In the genomic region with DNA sequence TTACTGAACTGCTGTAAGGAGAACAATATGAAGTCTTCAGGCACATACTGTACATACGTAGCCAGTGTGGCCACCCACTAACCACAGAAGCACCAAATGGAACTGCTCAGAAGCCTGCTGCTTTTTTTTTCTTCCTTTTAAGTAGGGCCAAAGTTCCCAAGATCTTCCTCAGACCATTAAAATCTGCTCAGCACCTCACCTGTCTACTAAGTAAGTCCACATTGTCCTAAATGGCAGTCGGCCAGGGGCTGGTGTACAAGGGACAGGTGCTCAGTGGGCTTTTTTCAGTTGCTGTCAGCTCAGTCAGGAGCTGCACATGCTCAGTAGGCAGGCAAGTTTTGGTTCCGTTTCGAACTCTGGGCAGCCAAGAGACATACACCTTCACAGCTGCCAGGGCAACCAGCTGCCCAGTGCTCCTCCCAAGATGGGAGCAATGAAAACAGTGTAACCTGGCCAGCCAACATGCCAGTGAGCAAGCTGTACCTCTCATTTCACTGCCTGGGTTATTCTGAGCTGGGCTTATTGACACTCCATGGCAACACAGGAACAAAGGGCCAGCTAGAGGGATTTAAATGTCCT, we compare ENCODE assay signal across 12 cellular contexts.
DNase-seq lines count a peak whose midpoint lies in the region; ATAC-seq and TF ChIP-seq lines count a peak whose summit lies in the region.
"Had no signal": no experiment of that assay in that cellular context is flagged by ENCODE, and none has a peak within 500 bp of the region (broad histone marks: within the 10 kb centered on the region; RNA-seq: fewer than 3 reads in every experiment).

No MANE protein-coding gene starts in this region.

- peak overlapping the region; percentile 66 to 77 (median 72) for H3K27ac ChIP-seq in gastroesophageal sphincter
- H3K27ac ChIP-seq in testis, result no peak overlapping the region

- no peak overlapping the region for H3K27ac Mint-ChIP-seq in HFFc6
- H3K27ac Mint-ChIP-seq: activated naive CD4-positive, alpha-beta T cell treated with anti-CD3 and anti-CD28 coated beads, Interleukin-2, amount 50 U/mL, for 24 hours; mesothelial cell of epicardium had no signal

- H3K9me3 Mint-ChIP-seq in HFFc6, result no peaks in the 10 kb centered on the region
- H3K9me3 Mint-ChIP-seq: activated naive CD4-positive, alpha-beta T cell treated with anti-CD3 and anti-CD28 coated beads, Interleukin-2, amount 50 U/mL, for 24 hours; mesothelial cell of epicardium had no signal

- no peaks in the 10 kb centered on the region; the same call in 1 of the 2 replicates for H3K27me3 Mint-ChIP-seq in HFFc6 (ENCODE audit: insufficient read depth)
- H3K27me3 Mint-ChIP-seq: activated naive CD4-positive, alpha-beta T cell treated with anti-CD3 and anti-CD28 coated beads, Interleukin-2, amount 50 U/mL, for 24 hours had no signal

- H3K4me3 Mint-ChIP-seq in HFFc6, result no peak overlapping the region
- H3K4me3 Mint-ChIP-seq: activated naive CD4-positive, alpha-beta T cell treated with anti-CD3 and anti-CD28 coated beads, Interleukin-2, amount 50 U/mL, for 24 hours; mesothelial cell of epicardium had no signal

- TF ChIP-seq POLR2A in gastroesophageal sphincter (IDR thresholded peaks at IDR 0.05), result no peak
- no peak for TF ChIP-seq POLR2A in testis (IDR thresholded peaks at IDR 0.05)

- H3K36me3 Mint-ChIP-seq in HFFc6 (ENCODE audit: low read depth), result peaks cover 16% of the 10 kb centered on the region
- H3K36me3 Mint-ChIP-seq: activated naive CD4-positive, alpha-beta T cell treated with anti-CD3 and anti-CD28 coated beads, Interleukin-2, amount 50 U/mL, for 24 hours; mesothelial cell of epicardium had no signal

- TF ChIP-seq CTCF in gastroesophageal sphincter (IDR thresholded peaks at IDR 0.05) (peak in 1 of 4 experiments; percentile 0), testis (IDR thresholded peaks at IDR 0.05) (no peak), HFFc6 (IDR thresholded peaks at IDR 0.05) (no peak)

- intact Hi-C loops in posterior vena cava (cut with DNase I), result loop anchor here in 1 of 2 donors (10.0 kb wide), 1 partner anchor 85 kb away; the partner anchor contains the start of gene ACVR1
- intact Hi-C loops in testis (cut with DNase I; ENCODE audit: low total_unique reads), result no loop called here

- H3K9me3 ChIP-seq in gastroesophageal sphincter (no peaks in the 10 kb centered on the region), testis (no peaks in the 10 kb centered on the region)

- ATAC-seq in gastroesophageal sphincter (peak; percentile 50), HG03139 (IDR thresholded peaks at IDR 0.05; ENCODE audit: unreplicated experiment) (no peak)

- H3K27me3 ChIP-seq in gastroesophageal sphincter, result no peaks in the 10 kb centered on the region
- no peaks in the 10 kb centered on the region for H3K27me3 ChIP-seq in testis

- peak; percentile 84 for DNase-seq in DMS79 treated with DMSO at 0.1 percent for 48 hours (lab: John Stamatoyannopoulos, UW)
- DNase-seq in NCI-H2196 treated with DMSO at 0.1 percent for 48 hours (lab: John Stamatoyannopoulos, UW; ENCODE audit: unreplicated experiment), result peak; percentile 88
- peak; percentile 74 for DNase-seq in posterior vena cava (ENCODE audit: low spot score)
- no peak for DNase-seq in globus pallidus (ENCODE audit: low spot score)
- DNase-seq in testis, result no peak
- no peak for DNase-seq in HFFc6
- DNase-seq: erythroblast, NCI-H345 had no signal

- peaks cover 48% of the 10 kb centered on the region for H3K4me1 Mint-ChIP-seq in HFFc6 (ENCODE audit: low read depth)

- H3K4me3 ChIP-seq in gastroesophageal sphincter, result no peak overlapping the region
- H3K4me3 ChIP-seq in testis, result no peak overlapping the region

- H3K4me1 ChIP-seq in gastroesophageal sphincter (peaks cover 27 to 87% (median 38%) of the 10 kb centered on the region in 3 donors), testis (peaks cover 4% of the 10 kb centered on the region)

- H3K36me3 ChIP-seq in gastroesophageal sphincter (no peaks in the 10 kb centered on the region), testis (ENCODE audit: low read depth, missing control alignments) (no peaks in the 10 kb centered on the region)

- TF ChIP-seq EP300 in gastroesophageal sphincter (IDR thresholded peaks at IDR 0.05), result no peak

- WGBS in gastroesophageal sphincter (ENCODE audit: low coverage in 1 of 2), 2 donors, result 0 to 22% methylated on average over 1 of the region's 4 CpGs
- WGBS in testis, 2 donors, result 68 to 75% methylated on average over 4 of the region's 4 CpGs

Comparison
In these comparisons a context has a peak if more than half of its experiments do, and no peak if none do; other contexts are left out.
1. DNase-seq: peak in DMS79 treated with DMSO at 0.1 percent for 48 hours (single experiment), NCI-H2196 treated with DMSO at 0.1 percent for 48 hours (single experiment) and posterior vena cava (single experiment); none in globus pallidus (single experiment), testis (single experiment) and HFFc6 (single experiment).
2. H3K27ac ChIP-seq: peak in gastroesophageal sphincter (4 of 4); none in testis (0 of 2).